8 cellular contexts compared by ENCODE assay signal in the genomic region with DNA sequence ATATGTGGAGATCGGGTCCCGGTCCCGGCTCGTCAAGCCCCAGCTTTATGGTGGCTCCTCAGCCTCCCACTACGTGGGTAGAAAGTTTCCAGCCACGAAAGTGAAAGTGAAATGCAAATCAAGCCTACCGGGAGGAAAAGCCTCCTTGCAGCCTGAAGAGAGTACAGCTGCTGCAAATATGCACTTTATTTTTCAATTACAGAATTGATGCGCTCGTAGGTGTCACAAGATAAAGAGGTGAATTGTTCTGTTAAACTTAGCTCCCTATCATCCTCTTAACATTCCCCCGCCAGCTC. TPM values are rescaled to one million over a fixed set of nuclear protein-coding genes. Genes with fewer than 3 reads are reported as not detected.
A peak's percentile ranks its signal among the peaks of the same experiment; 100 is the strongest.
DNase-seq lines count a peak whose midpoint lies in the region; ATAC-seq and TF ChIP-seq lines count a peak whose summit lies in the region.

No MANE protein-coding gene starts in this region.

- H3K27me3 Mint-ChIP-seq in IgD-negative memory B cell (no peaks in the 10 kb centered on the region), naive B cell (no peaks in the 10 kb centered on the region)

- peak overlapping the region; percentile 81 to 97 (median 84) for H3K27ac Mint-ChIP-seq in IgD-negative memory B cell
- H3K27ac Mint-ChIP-seq in naive B cell = peak overlapping the region; percentile 85 to 98 (median 96)

- ATAC-seq in naive B cell (ENCODE audit: low read depth in 2 of 2) (no peak), GM19397 (IDR thresholded peaks at IDR 0.05; ENCODE audit: unreplicated experiment) (no peak)

- TF ChIP-seq CTCF in AG09309 (IDR thresholded peaks at IDR 0.05; ENCODE audit: control insufficient read depth, insufficient read depth, low read depth, low read length, missing control alignments) (no peak), choroid plexus epithelial cell (conservative IDR thresholded peaks at IDR 0.05; ENCODE audit: low read depth, low read length) (no peak)

- DNase-seq in AG09309 (ENCODE audit: low read depth) (no peak), choroid plexus epithelial cell (ENCODE audit: low read depth) (no peak), naive B cell (no peak), NCI-H345 treated with DMSO at 0.1 percent for 48 hours (lab: John Stamatoyannopoulos, UW; ENCODE audit: unreplicated experiment) (no peak), Ammon's horn (ENCODE audit: low spot score) (no peak)
- no peak for DNase-seq in activated CD4-positive, alpha-beta T cell treated with anti-CD3 and anti-CD28 coated beads for 48 hours

- H3K36me3 Mint-ChIP-seq in IgD-negative memory B cell (peaks cover 3% of the 10 kb centered on the region), naive B cell (peaks cover 0 to 5% of the 10 kb centered on the region in 2 donors)

- H3K4me1 Mint-ChIP-seq in IgD-negative memory B cell (peaks cover 15 to 21% (median 18%) of the 10 kb centered on the region in 3 donors), naive B cell (peaks cover 4 to 24% (median 11%) of the 10 kb centered on the region in 3 donors)

- H3K4me3 ChIP-seq in AG09309 (ENCODE audit: control insufficient read depth, low read depth, low read length) (peak overlapping the region; percentile 69), choroid plexus epithelial cell (ENCODE audit: low read depth, low read length) (peak overlapping the region; percentile 96)

- H3K4me3 Mint-ChIP-seq in IgD-negative memory B cell (peak overlapping the region; percentile 87 to 98 (median 94)), naive B cell (peak overlapping the region; percentile 89 to 99 (median 96))

- H3K9me3 Mint-ChIP-seq in IgD-negative memory B cell = no peaks in the 10 kb centered on the region
- H3K9me3 Mint-ChIP-seq in naive B cell = no peaks in the 10 kb centered on the region

RNA-seq across cellular contexts. Expression of a gene that starts 0.4 kb away (rescaled TPM):
- polyA plus RNA-seq in IgD-negative memory B cell = 42.1 TPM
- 10 to 100 TPM; 33.4 to 43.0 (median 39.0) TPM for polyA plus RNA-seq in naive B cell (ENCODE audit: low read depth in 6 of 6)

RNA-seq across cellular contexts. Expression of a gene that starts 6.7 kb away (rescaled TPM):
- polyA plus RNA-seq in IgD-negative memory B cell (42.3 TPM), naive B cell (ENCODE audit: low read depth in 6 of 6) (10 to 100 TPM; 41.0 to 73.4 (median 50.4) TPM)

RNA-seq across cellular contexts. Expression of a gene that starts 7.3 kb away (rescaled TPM):
- 183 TPM for polyA plus RNA-seq in IgD-negative memory B cell
- 100 to 1,000 TPM; 201 to 343 (median 245) TPM for polyA plus RNA-seq in naive B cell (ENCODE audit: low read depth in 6 of 6)
